25 cellular contexts compared by ENCODE assay signal in genomic region chr19:50717026-50717723, GRCh38. TPM values are rescaled to one million over a fixed set of nuclear protein-coding genes. Genes with fewer than 3 reads are reported as not detected.
A peak's percentile ranks its signal among the peaks of the same experiment; 100 is the strongest.
DNase-seq lines count a peak whose midpoint lies in the region; ATAC-seq, FAIRE-seq and TF ChIP-seq lines count a peak whose summit lies in the region.
"Had no signal": no experiment of that assay in that cellular context is flagged by ENCODE, and none has a peak within 500 bp of the region (broad histone marks: within the 10 kb centered on the region; RNA-seq: fewer than 3 reads in every experiment).

No MANE protein-coding gene starts in this region.

- no peaks in the 10 kb centered on the region for H3K9me3 Mint-ChIP-seq in HFFc6
- H3K9me3 Mint-ChIP-seq in endodermal cell, result no peaks in the 10 kb centered on the region
- no peaks in the 10 kb centered on the region for H3K9me3 Mint-ChIP-seq in neural progenitor cell
- H3K9me3 Mint-ChIP-seq in activated T-helper 1 cell treated with anti-CD3 and anti-CD28 coated beads, Interleukin-12 subunit alpha, Interleukin-12 subunit beta, Interleukin-2, Interleukin-4 antibody, amounts not matched to agents 30 ng/mL and 10 ng/mL and 1 ng/mL, durations not matched to agents 14 hours and 24 hours and 36 hours, result no peaks in the 10 kb centered on the region
- H3K9me3 Mint-ChIP-seq: activated CD4-positive, alpha-beta memory T cell treated with anti-CD3 and anti-CD28 coated beads, Interleukin-2, amount 10 ng/mL, durations not matched to agents 7 days and 5 days; activated naive CD4-positive, alpha-beta T cell treated with anti-CD3 and anti-CD28 coated beads, Interleukin-2, amount 50 U/mL, for 72 hours; activated T-cell treated with anti-CD3 and anti-CD28 coated beads, Interleukin-2, amount 50 U/mL, for 24 hours; dendritic cell treated with granulocyte-macrophage colony-stimulating factor and Interleukin-4, amounts not matched to agents 40 ng/mL and 50 ng/mL, for 4 days had no signal

- WGBS in endodermal cell (ENCODE audit: insufficient coverage in 1 of 2, insufficient read length in 1 of 2), 2 experiments, result 80 to 81% methylated on average over 12 to 23 of the region's 23 CpGs

- no peak for FAIRE-seq in urothelium cell line (lab: Jason Lieb, UNC)
- FAIRE-seq: GM12892 had no signal

- H3K4me3 Mint-ChIP-seq in HFFc6 (peak overlapping the region; percentile 37; the same call in 1 of the 2 replicates), endodermal cell (peak overlapping the region; percentile 50), neural progenitor cell (peak overlapping the region; percentile 85)
- H3K4me3 Mint-ChIP-seq in activated T-helper 1 cell treated with anti-CD3 and anti-CD28 coated beads, Interleukin-12 subunit alpha, Interleukin-12 subunit beta, Interleukin-2, Interleukin-4 antibody, amounts not matched to agents 30 ng/mL and 10 ng/mL and 1 ng/mL, durations not matched to agents 14 hours and 24 hours and 36 hours, result no peak overlapping the region
- H3K4me3 Mint-ChIP-seq: activated CD4-positive, alpha-beta memory T cell treated with anti-CD3 and anti-CD28 coated beads, Interleukin-2, amount 10 ng/mL, durations not matched to agents 7 days and 5 days; activated T-cell treated with anti-CD3 and anti-CD28 coated beads, Interleukin-2, amount 50 U/mL, for 24 hours; dendritic cell treated with granulocyte-macrophage colony-stimulating factor and Interleukin-4, amounts not matched to agents 40 ng/mL and 50 ng/mL, for 4 days had no signal

- H3K36me3 ChIP-seq in endodermal cell (ENCODE audit: control insufficient read depth, insufficient read depth, low read length) (no peaks in the 10 kb centered on the region), neural progenitor cell (no peaks in the 10 kb centered on the region), gastrocnemius medialis (no peaks in the 10 kb centered on the region)
- H3K36me3 ChIP-seq: BE2C had no signal

- no peaks in the 10 kb centered on the region for H3K79me2 ChIP-seq in neural progenitor cell (ENCODE audit: low read depth)

- TF ChIP-seq CTCF in HFFc6 (IDR thresholded peaks at IDR 0.05) (no peak), endodermal cell (conservative IDR thresholded peaks at IDR 0.05) (no peak), neural progenitor cell (IDR thresholded peaks at IDR 0.05) (no peak), gastrocnemius medialis (IDR thresholded peaks at IDR 0.05 in 4 of 5, conservative IDR thresholded peaks at IDR 0.05 in 1 of 5) (no peak)

- H3K4me1 ChIP-seq in endodermal cell (ENCODE audit: control insufficient read depth, insufficient read depth, low read length) (no peaks in the 10 kb centered on the region), neural progenitor cell (peaks cover 7% of the 10 kb centered on the region), gastrocnemius medialis (peaks cover 0 to 12% of the 10 kb centered on the region in 2 donors)
- H3K4me1 ChIP-seq: BE2C, foreskin keratinocyte had no signal

- ATAC-seq in GM19397 (IDR thresholded peaks at IDR 0.05; ENCODE audit: unreplicated experiment) (no peak), gastrocnemius medialis (no peak)
- ATAC-seq: activated naive CD4-positive, alpha-beta T cell treated with anti-CD3 and anti-CD28 coated beads, Interleukin-2, amount 50 U/mL, for 72 hours; body of pancreas; foreskin keratinocyte; left colon had no signal

- H3K9me3 ChIP-seq in endodermal cell (ENCODE audit: control insufficient read depth, low read length) (no peaks in the 10 kb centered on the region), neural progenitor cell (ENCODE audit: low read depth) (no peaks in the 10 kb centered on the region), gastrocnemius medialis (no peaks in the 10 kb centered on the region)
- H3K9me3 ChIP-seq: BE2C, body of pancreas had no signal

- no peak overlapping the region for H3K9ac ChIP-seq in endodermal cell (ENCODE audit: extremely low read depth, low read length, poor library complexity, severe bottlenecking)
- H3K9ac ChIP-seq in neural progenitor cell, result no peak overlapping the region

- H3K4me1 Mint-ChIP-seq in HFFc6 (ENCODE audit: low read depth), result peaks cover 23% of the 10 kb centered on the region
- no peaks in the 10 kb centered on the region for H3K4me1 Mint-ChIP-seq in endodermal cell
- peaks cover 21% of the 10 kb centered on the region for H3K4me1 Mint-ChIP-seq in neural progenitor cell
- peaks cover 4% of the 10 kb centered on the region for H3K4me1 Mint-ChIP-seq in activated T-helper 1 cell treated with anti-CD3 and anti-CD28 coated beads, Interleukin-12 subunit alpha, Interleukin-12 subunit beta, Interleukin-2, Interleukin-4 antibody, amounts not matched to agents 30 ng/mL and 10 ng/mL and 1 ng/mL, durations not matched to agents 14 hours and 24 hours and 36 hours (ENCODE audit: low read depth)

- H3K27me3 Mint-ChIP-seq in HFFc6 (ENCODE audit: insufficient read depth) (peaks cover 6% of the 10 kb centered on the region; the same call in 1 of the 2 replicates), endodermal cell (ENCODE audit: insufficient read depth) (peaks cover 83% of the 10 kb centered on the region), neural progenitor cell (ENCODE audit: insufficient read depth, low read depth) (peaks cover 20% of the 10 kb centered on the region)
- H3K27me3 Mint-ChIP-seq in activated T-helper 1 cell treated with anti-CD3 and anti-CD28 coated beads, Interleukin-12 subunit alpha, Interleukin-12 subunit beta, Interleukin-2, Interleukin-4 antibody, amounts not matched to agents 30 ng/mL and 10 ng/mL and 1 ng/mL, durations not matched to agents 14 hours and 24 hours and 36 hours (ENCODE audit: insufficient read depth), result peaks cover 50% of the 10 kb centered on the region

- H3K27ac Mint-ChIP-seq in HFFc6, result no peak overlapping the region
- H3K27ac Mint-ChIP-seq in endodermal cell, result no peak overlapping the region
- H3K27ac Mint-ChIP-seq in neural progenitor cell, result no peak overlapping the region
- no peak overlapping the region for H3K27ac Mint-ChIP-seq in activated T-helper 1 cell treated with anti-CD3 and anti-CD28 coated beads, Interleukin-12 subunit alpha, Interleukin-12 subunit beta, Interleukin-2, Interleukin-4 antibody, amounts not matched to agents 30 ng/mL and 10 ng/mL and 1 ng/mL, durations not matched to agents 14 hours and 24 hours and 36 hours
- H3K27ac Mint-ChIP-seq: activated CD4-positive, alpha-beta memory T cell treated with anti-CD3 and anti-CD28 coated beads, Interleukin-2, amount 10 ng/mL, durations not matched to agents 7 days and 5 days; activated naive CD4-positive, alpha-beta T cell treated with anti-CD3 and anti-CD28 coated beads, Interleukin-2, amount 50 U/mL, for 72 hours; activated T-cell treated with anti-CD3 and anti-CD28 coated beads, Interleukin-2, amount 50 U/mL, for 24 hours; dendritic cell treated with granulocyte-macrophage colony-stimulating factor and Interleukin-4, amounts not matched to agents 40 ng/mL and 50 ng/mL, for 4 days had no signal

- H3K36me3 Mint-ChIP-seq in HFFc6 (ENCODE audit: low read depth) (no peaks in the 10 kb centered on the region), endodermal cell (ENCODE audit: low read depth) (no peaks in the 10 kb centered on the region), neural progenitor cell (peaks cover 23% of the 10 kb centered on the region)
- H3K36me3 Mint-ChIP-seq in activated T-helper 1 cell treated with anti-CD3 and anti-CD28 coated beads, Interleukin-12 subunit alpha, Interleukin-12 subunit beta, Interleukin-2, Interleukin-4 antibody, amounts not matched to agents 30 ng/mL and 10 ng/mL and 1 ng/mL, durations not matched to agents 14 hours and 24 hours and 36 hours (ENCODE audit: low read depth), result no peaks in the 10 kb centered on the region
- H3K36me3 Mint-ChIP-seq: activated naive CD4-positive, alpha-beta T cell treated with anti-CD3 and anti-CD28 coated beads, Interleukin-2, amount 50 U/mL, for 72 hours had no signal

- H4K20me1 ChIP-seq in neural progenitor cell (ENCODE audit: low read depth), result peaks cover 15% of the 10 kb centered on the region

- DNase-seq in CMK (ENCODE audit: low read depth) (peak; percentile 54), HFFc6 (no peak), endodermal cell (no peak), neural progenitor cell (ENCODE audit: low spot score) (no peak), urothelium cell line (ENCODE audit: low spot score) (no peak), gastrocnemius medialis (no peak)
- no peak for DNase-seq in activated T-helper 1 cell treated with anti-CD3 and anti-CD28 coated beads, Interleukin-12 subunit alpha, Interleukin-12 subunit beta, Interleukin-2, Interleukin-4 antibody, amounts not matched to agents 30 ng/mL and 10 ng/mL and 1 ng/mL, durations not matched to agents 14 hours and 24 hours and 36 hours (ENCODE audit: low spot score)
- DNase-seq: activated CD4-positive, alpha-beta memory T cell treated with anti-CD3 and anti-CD28 coated beads, Interleukin-2, amount 10 ng/mL, durations not matched to agents 7 days and 5 days; activated T-cell treated with anti-CD3 and anti-CD28 coated beads, Interleukin-2, amount 50 U/mL, for 24 hours; BE2C; body of pancreas; DMS 273 treated with DMSO at 0.1 percent for 48 hours; foreskin keratinocyte; left colon; NCI-H1694 treated with DMSO at 0.1 percent for 48 hours; stimulated activated CD4-positive, alpha-beta T cell treated with anti-CD3 and anti-CD28 coated beads, Interleukin-4, amount 100 ng/mL, for 24 hours had no signal

- no peak overlapping the region for H3K4me3 ChIP-seq in endodermal cell (ENCODE audit: low read length)
- H3K4me3 ChIP-seq in neural progenitor cell, result no peak overlapping the region
- no peak overlapping the region for H3K4me3 ChIP-seq in gastrocnemius medialis
- H3K4me3 ChIP-seq: body of pancreas had no signal

- no peak for TF ChIP-seq POLR2A in gastrocnemius medialis (IDR thresholded peaks at IDR 0.05)

- intact Hi-C loops in activated T-helper 1 cell treated with anti-CD3 and anti-CD28 coated beads, Interleukin-12 subunit alpha, Interleukin-12 subunit beta, Interleukin-2, Interleukin-4 antibody, amounts not matched to agents 30 ng/mL and 10 ng/mL and 1 ng/mL, durations not matched to agents 14 hours and 24 hours and 36 hours (cut with micrococcal nuclease), result loop anchor here (5.0 kb wide), 1 partner anchor 560 kb away; no protein-coding TSS in a partner anchor
- intact Hi-C loops in gastrocnemius medialis (cut with DNase I; ENCODE audit: low total_unique reads), result no loop called here

- in situ Hi-C loops in gastrocnemius medialis (cut with MboI; ENCODE audit: low sequenced_read_pairs in 4 of 4), result no loop called here

- H3K27ac ChIP-seq in endodermal cell (ENCODE audit: low read depth, low read length), result no peak overlapping the region
- H3K27ac ChIP-seq in neural progenitor cell, result no peak overlapping the region
- H3K27ac ChIP-seq in gastrocnemius medialis, result no peak overlapping the region
- H3K27ac ChIP-seq: body of pancreas, epithelial cell of prostate, foreskin keratinocyte, RWPE1, skin epidermis had no signal

- H3K27me3 ChIP-seq in endodermal cell (ENCODE audit: control insufficient read depth, insufficient read depth, low read length, poor library complexity, severe bottlenecking) (peaks cover 7% of the 10 kb centered on the region), neural progenitor cell (peaks cover 99% of the 10 kb centered on the region), gastrocnemius medialis (peaks cover 10 to 37% (median 33%) of the 10 kb centered on the region in 3 donors)

- peaks cover 14% of the 10 kb centered on the region for H3F3A ChIP-seq in neural progenitor cell (ENCODE audit: low read depth)

- no peak overlapping the region for H3K4me2 ChIP-seq in neural progenitor cell

- H2AFZ ChIP-seq in neural progenitor cell (replicated peaks), result no peak overlapping the region

RNA-seq across cellular contexts. Expression of gene SHANK1, which starts 2.4 kb away (rescaled TPM):
- 10 to 100 TPM in 4 of 6 experiments, 1 to 10 TPM in 2; 5.4 to 16.7 (median 14.7) TPM for total RNA-seq in HFFc6 (2021; fragmentation: NEBNext Ultra II Directional; extraction: Animal tissue kit (Norgen Biotek cat#: 25700))
- total RNA-seq in endodermal cell (1 to 10 TPM; 1.6 to 1.9 TPM), neural progenitor cell (ENCODE audit: low replicate concordance) (1.4 and 2.3 TPM in 2 replicates), gastrocnemius medialis (under 1 TPM in 1 of 4 donors, not detected in 3; 0.68 TPM)
- 11.3 TPM for polyA plus RNA-seq in endodermal cell (2013, experiment 1 of 2)
- polyA plus RNA-seq in endodermal cell (2013, experiment 2 of 2), result 9.8 TPM
- not detected in 2 replicates for total RNA-seq in activated T-helper 1 cell treated with anti-CD3 and anti-CD28 coated beads, Interleukin-12 subunit alpha, Interleukin-12 subunit beta, Interleukin-2, Interleukin-4 antibody, amounts not matched to agents 30 ng/mL and 10 ng/mL and 1 ng/mL, durations not matched to agents 14 hours and 24 hours and 36 hours
- total RNA-seq: activated CD4-positive, alpha-beta memory T cell treated with anti-CD3 and anti-CD28 coated beads, Interleukin-2, amount 10 ng/mL, durations not matched to agents 7 days and 5 days had no signal

RNA-seq across cellular contexts. Expression of gene CLEC11A, which starts 6.0 kb away (rescaled TPM):
- 100 to 1,000 TPM; 140 to 182 (median 164) TPM for total RNA-seq in HFFc6 (2021; fragmentation: NEBNext Ultra II Directional; extraction: Animal tissue kit (Norgen Biotek cat#: 25700))
- total RNA-seq in endodermal cell, result 1 to 10 TPM; 4.0 to 6.2 TPM
- polyA plus RNA-seq in endodermal cell (2013, experiment 1 of 2), result 5.2 TPM
- 4.8 TPM for polyA plus RNA-seq in endodermal cell (2013, experiment 2 of 2)
- total RNA-seq in neural progenitor cell (ENCODE audit: low replicate concordance), result 0.09 and 3.4 TPM in 2 replicates
- total RNA-seq in activated T-helper 1 cell treated with anti-CD3 and anti-CD28 coated beads, Interleukin-12 subunit alpha, Interleukin-12 subunit beta, Interleukin-2, Interleukin-4 antibody, amounts not matched to agents 30 ng/mL and 10 ng/mL and 1 ng/mL, durations not matched to agents 14 hours and 24 hours and 36 hours, result 0.75 and 0.83 TPM in 2 replicates
- 1 to 10 TPM; 2.1 to 5.0 (median 2.7) TPM for total RNA-seq in gastrocnemius medialis

RNA-seq across cellular contexts. Expression of gene GPR32, which starts 53.1 kb away (rescaled TPM):
- not detected for total RNA-seq in HFFc6 (2021; fragmentation: NEBNext Ultra II Directional; extraction: Animal tissue kit (Norgen Biotek cat#: 25700))
- total RNA-seq in endodermal cell (not detected), neural progenitor cell (ENCODE audit: low replicate concordance) (not detected in 2 replicates), gastrocnemius medialis (not detected)
- polyA plus RNA-seq in endodermal cell (2013, experiment 1 of 2), result not detected
- not detected for polyA plus RNA-seq in endodermal cell (2013, experiment 2 of 2)
- not detected in 2 replicates for total RNA-seq in activated T-helper 1 cell treated with anti-CD3 and anti-CD28 coated beads, Interleukin-12 subunit alpha, Interleukin-12 subunit beta, Interleukin-2, Interleukin-4 antibody, amounts not matched to agents 30 ng/mL and 10 ng/mL and 1 ng/mL, durations not matched to agents 14 hours and 24 hours and 36 hours
- total RNA-seq: activated CD4-positive, alpha-beta memory T cell treated with anti-CD3 and anti-CD28 coated beads, Interleukin-2, amount 10 ng/mL, durations not matched to agents 7 days and 5 days; activated naive CD4-positive, alpha-beta T cell treated with anti-CD3 and anti-CD28 coated beads, Interleukin-2, amount 50 U/mL, for 72 hours; body of pancreas; foreskin keratinocyte; left colon; mucosa of gallbladder; temporal lobe had no signal
- polyA plus RNA-seq: foreskin keratinocyte had no signal

Comparison
In these comparisons a context has a peak if more than half of its experiments do, and no peak if none do; other contexts are left out.
1. RNA of gene CLEC11A, which starts 6.0 kb away (total RNA-seq): 140 to 182 TPM in HFFc6; 4.0 to 6.2 TPM in endodermal cell, 2.1 to 5.0 TPM in gastrocnemius medialis, 0.75 to 0.83 TPM in activated T-helper 1 cell treated with anti-CD3 and anti-CD28 coated beads, Interleukin-12 subunit alpha, Interleukin-12 subunit beta, Interleukin-2, Interleukin-4 antibody, amounts not matched to agents 30 ng/mL and 10 ng/mL and 1 ng/mL, durations not matched to agents 14 hours and 24 hours and 36 hours and 0.09 to 3.4 TPM in neural progenitor cell; every median in the first group is over 10 times any median in the second.